In genomic region chr17:82938486-82939212, GRCh38 we compare ENCODE assay signal across 1 cellular context.
TF ChIP-seq lines count a peak whose summit lies in the region.

No MANE protein-coding gene starts in this region.

TF ChIP-seq in HepG2, 621 proteins besides CTCF, POLR2A, EP300 and RAD21 (continued from another document):
- TF ChIP-seq SKIL (CRISPR knock-in tag; IDR thresholded peaks at IDR 0.05; ENCODE audit: borderline replicate concordance) (no peak), MIER3 (CRISPR knock-in tag; IDR thresholded peaks at IDR 0.05; ENCODE audit: borderline replicate concordance) (no peak), ZNF264 (CRISPR knock-in tag; IDR thresholded peaks at IDR 0.05) (no peak), MAF1 (CRISPR knock-in tag; IDR thresholded peaks at IDR 0.05; ENCODE audit: borderline replicate concordance) (no peak), ZFP36 (IDR thresholded peaks at IDR 0.05; ENCODE audit: borderline replicate concordance, low read depth, low read length, partially characterized antibody) (no peak), FOXC1 (CRISPR knock-in tag; IDR thresholded peaks at IDR 0.05; ENCODE audit: borderline replicate concordance) (no peak), DMTF1 (CRISPR knock-in tag; IDR thresholded peaks at IDR 0.05) (no peak), CAMTA2 (CRISPR knock-in tag; IDR thresholded peaks at IDR 0.05; ENCODE audit: borderline replicate concordance) (no peak)
